ENCODE assay signal across 16 cellular contexts in genomic region chr4:1506956-1507721, GRCh38.
"Had no signal": no experiment of that assay in that cellular context is flagged by ENCODE, and none has a peak within 500 bp of the region (broad histone marks: within the 10 kb centered on the region; RNA-seq: fewer than 3 reads in every experiment).

No MANE protein-coding gene starts in this region.

- H3K36me3 Mint-ChIP-seq: natural killer cell treated with Interleukin-12 subunit alpha and Interleukin-12 subunit beta and Interleukin-15 and Interleukin-18, amount 100 ng/mL, for 72 hours had no signal

- H3K4me1 Mint-ChIP-seq: activated CD4-positive, alpha-beta T cell treated with anti-CD3 and anti-CD28 coated beads, Interleukin-2, amount 10 ng/mL, durations not matched to agents 7 days and 5 days; activated T-helper 17 cell treated with anti-CD3 and anti-CD28 coated beads, Interleukin-2, amount 50 U/mL, for 72 hours; stimulated activated effector memory CD8-positive, alpha-beta T cell treated with anti-CD3 and anti-CD28 coated beads, Interleukin-12 subunit alpha, Interleukin-12 subunit beta, amount 100 ng/mL, for 72 hours had no signal

- DNase-seq: activated CD4-positive, alpha-beta T cell treated with anti-CD3 and anti-CD28 coated beads, Interleukin-2, amount 10 ng/mL, durations not matched to agents 7 days and 5 days; activated CD8-positive, alpha-beta memory T cell treated with anti-CD3 and anti-CD28 coated beads, Interleukin-2, amount 50 U/mL, for 48 hours; activated naive CD4-positive, alpha-beta T cell treated with Interleukin-2 at 50 U/mL for 16 hours; erythroblast; mesendoderm; stimulated activated CD4-positive, alpha-beta T cell treated with anti-CD3 and anti-CD28 coated beads, Interleukin-1b, Interleukin-23, amount 100 ng/mL, for 48 hours had no signal

- H3K4me3 ChIP-seq: ascending aorta, gastroesophageal sphincter, ovary, thoracic aorta had no signal

- H3K4me1 ChIP-seq: ascending aorta, gastroesophageal sphincter had no signal

- H3K36me3 ChIP-seq: ascending aorta, gastroesophageal sphincter, ovary, thoracic aorta had no signal

- H3K9me3 Mint-ChIP-seq: activated CD4-positive, alpha-beta T cell treated with anti-CD3 and anti-CD28 coated beads, Interleukin-2, amount 10 ng/mL, durations not matched to agents 7 days and 5 days; activated T-helper 17 cell treated with anti-CD3 and anti-CD28 coated beads, Interleukin-2, amount 50 U/mL, for 72 hours; natural killer cell treated with Interleukin-12 subunit alpha and Interleukin-12 subunit beta and Interleukin-15 and Interleukin-18, amount 100 ng/mL, for 72 hours; stimulated activated effector memory CD8-positive, alpha-beta T cell treated with anti-CD3 and anti-CD28 coated beads, Interleukin-12 subunit alpha, Interleukin-12 subunit beta, amount 100 ng/mL, for 72 hours had no signal

- H3K27ac Mint-ChIP-seq: activated CD4-positive, alpha-beta T cell treated with anti-CD3 and anti-CD28 coated beads, Interleukin-2, amount 10 ng/mL, durations not matched to agents 7 days and 5 days; activated T-helper 17 cell treated with anti-CD3 and anti-CD28 coated beads, Interleukin-2, amount 50 U/mL, for 72 hours; stimulated activated effector memory CD8-positive, alpha-beta T cell treated with anti-CD3 and anti-CD28 coated beads, Interleukin-12 subunit alpha, Interleukin-12 subunit beta, amount 100 ng/mL, for 72 hours had no signal

- FAIRE-seq: bronchial epithelial cell, keratinocyte, urothelium cell line had no signal

- H3K9me3 ChIP-seq: ascending aorta, gastroesophageal sphincter, ovary, thoracic aorta had no signal

- H3K27ac ChIP-seq: ascending aorta, gastroesophageal sphincter, ovary, thoracic aorta had no signal

- H3K27me3 ChIP-seq: ascending aorta, ovary had no signal

- H3K4me3 Mint-ChIP-seq: activated CD4-positive, alpha-beta T cell treated with anti-CD3 and anti-CD28 coated beads, Interleukin-2, amount 10 ng/mL, durations not matched to agents 7 days and 5 days; activated T-helper 17 cell treated with anti-CD3 and anti-CD28 coated beads, Interleukin-2, amount 50 U/mL, for 72 hours; natural killer cell treated with Interleukin-12 subunit alpha and Interleukin-12 subunit beta and Interleukin-15 and Interleukin-18, amount 100 ng/mL, for 72 hours; stimulated activated effector memory CD8-positive, alpha-beta T cell treated with anti-CD3 and anti-CD28 coated beads, Interleukin-12 subunit alpha, Interleukin-12 subunit beta, amount 100 ng/mL, for 72 hours had no signal

- ATAC-seq: activated T-helper 17 cell treated with anti-CD3 and anti-CD28 coated beads, Interleukin-2, amount 50 U/mL, for 72 hours; gastroesophageal sphincter; natural killer cell treated with Interleukin-12 subunit alpha and Interleukin-12 subunit beta and Interleukin-15 and Interleukin-18, amount 100 ng/mL, for 72 hours; stimulated activated effector memory CD8-positive, alpha-beta T cell treated with anti-CD3 and anti-CD28 coated beads, Interleukin-12 subunit alpha, Interleukin-12 subunit beta, amount 100 ng/mL, for 72 hours had no signal
